8 cellular contexts compared by ENCODE assay signal in the genomic region with DNA sequence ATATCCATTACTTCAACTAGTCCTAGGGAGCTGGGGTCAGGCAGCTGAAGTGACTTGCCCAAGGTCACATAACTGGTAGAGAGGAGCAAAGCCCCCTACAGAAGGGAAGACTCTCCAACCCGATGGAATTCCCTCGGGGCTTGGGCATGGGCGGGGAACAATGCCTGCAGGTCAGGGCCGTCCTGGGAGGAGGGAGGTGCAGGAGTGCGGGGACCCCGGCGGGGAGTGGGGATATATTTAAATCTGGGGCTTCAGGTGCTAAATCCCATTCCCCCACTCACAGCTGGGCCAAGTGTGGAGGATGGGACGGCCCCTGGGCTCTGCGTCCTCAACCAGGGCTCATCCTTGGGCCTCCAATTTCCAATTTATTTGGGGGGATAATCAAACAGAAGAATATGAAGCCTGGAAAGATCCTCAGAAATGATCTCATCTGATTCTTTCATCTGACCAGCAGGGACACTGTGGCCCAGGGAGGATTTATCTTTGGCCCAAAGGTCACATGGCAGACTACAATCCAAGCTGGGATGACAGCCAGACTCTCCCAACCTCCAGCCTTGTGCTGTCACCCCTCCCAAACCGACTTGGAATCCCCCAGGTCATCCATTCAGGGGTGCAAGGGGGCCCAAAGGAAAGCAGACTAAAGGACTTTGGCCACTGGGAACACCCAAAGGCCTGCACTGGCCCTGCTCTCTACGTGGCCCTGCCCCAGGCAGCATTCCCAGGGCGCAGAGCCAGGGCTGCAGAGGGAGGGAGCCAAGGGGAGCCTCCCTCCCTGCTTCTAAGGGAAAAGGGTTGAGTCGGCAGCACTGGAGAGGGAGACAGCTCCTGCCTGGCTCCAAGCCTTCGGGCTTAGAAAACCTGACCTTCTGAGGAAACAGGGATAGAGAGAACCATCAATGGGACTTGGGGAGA. TPM values are rescaled to one million over a fixed set of nuclear protein-coding genes. Genes with fewer than 3 reads are reported as not detected.
DNase-seq lines count a peak whose midpoint lies in the region; ATAC-seq and TF ChIP-seq lines count a peak whose summit lies in the region.

No MANE protein-coding gene starts in this region.

- CTCF ChIA-PET in activated CD8-positive, alpha-beta memory T cell treated with anti-CD3 and anti-CD28 coated beads, Interleukin-2, amount 10 ng/mL, durations not matched to agents 7 days and 5 days (lab: Charles Lee), result interaction anchor here (0.9 to 6.0 kb wide), 19 partner anchors 11 to 323 kb away, joined by 3 to 150 read pairs (median 7); a partner anchor contains a TSS

- H3K4me3 ChIP-seq in testis, result no peak overlapping the region

- H3K27ac ChIP-seq in testis, result peak overlapping the region; percentile 77 to 94

- H3K4me1 Mint-ChIP-seq in activated CD8-positive, alpha-beta memory T cell treated with anti-CD3 and anti-CD28 coated beads, Interleukin-2, amount 10 ng/mL, durations not matched to agents 7 days and 5 days, result peaks cover 48% of the 10 kb centered on the region
- peaks cover 34% of the 10 kb centered on the region for H3K4me1 Mint-ChIP-seq in brain

- H3K27me3 ChIP-seq in testis, result no peaks in the 10 kb centered on the region

- peaks cover 10% of the 10 kb centered on the region for H3K36me3 Mint-ChIP-seq in activated CD8-positive, alpha-beta memory T cell treated with anti-CD3 and anti-CD28 coated beads, Interleukin-2, amount 10 ng/mL, durations not matched to agents 7 days and 5 days
- no peaks in the 10 kb centered on the region for H3K36me3 Mint-ChIP-seq in brain

- H3K36me3 ChIP-seq in testis (ENCODE audit: low read depth, missing control alignments), result no peaks in the 10 kb centered on the region

- no peaks in the 10 kb centered on the region for H3K9me3 Mint-ChIP-seq in activated CD8-positive, alpha-beta memory T cell treated with anti-CD3 and anti-CD28 coated beads, Interleukin-2, amount 10 ng/mL, durations not matched to agents 7 days and 5 days (ENCODE audit: low read depth)
- peaks cover 0 to 13% (median 0%) of the 10 kb centered on the region in 5 experiments for H3K9me3 Mint-ChIP-seq in brain

- no peak for TF ChIP-seq CTCF in brain (conservative IDR thresholded peaks at IDR 0.05)
- peak in 1 of 3 experiments; percentile 17 for TF ChIP-seq CTCF in testis (IDR thresholded peaks at IDR 0.05)

- peaks cover 31% of the 10 kb centered on the region for H3K4me1 ChIP-seq in testis

- peak overlapping the region; percentile 80 for H3K4me3 Mint-ChIP-seq in activated CD8-positive, alpha-beta memory T cell treated with anti-CD3 and anti-CD28 coated beads, Interleukin-2, amount 10 ng/mL, durations not matched to agents 7 days and 5 days
- H3K4me3 Mint-ChIP-seq in brain, result peak overlapping the region; percentile 14 to 89 (median 55)

- WGBS in testis, 2 donors, result 34 to 42% methylated on average over 7 to 14 of the region's 14 CpGs

- TF ChIP-seq POLR2A in testis (IDR thresholded peaks at IDR 0.05), result no peak

- H3K27ac Mint-ChIP-seq in activated CD8-positive, alpha-beta memory T cell treated with anti-CD3 and anti-CD28 coated beads, Interleukin-2, amount 10 ng/mL, durations not matched to agents 7 days and 5 days, result no peak overlapping the region
- peak overlapping the region; percentile 58 to 98 (median 61) for H3K27ac Mint-ChIP-seq in brain

- no peaks in the 10 kb centered on the region for H3K27me3 Mint-ChIP-seq in activated CD8-positive, alpha-beta memory T cell treated with anti-CD3 and anti-CD28 coated beads, Interleukin-2, amount 10 ng/mL, durations not matched to agents 7 days and 5 days
- H3K27me3 Mint-ChIP-seq in brain, result no peaks in the 10 kb centered on the region

- no peaks in the 10 kb centered on the region for H3K9me3 ChIP-seq in testis

- DNase-seq in activated CD8-positive, alpha-beta memory T cell treated with anti-CD3 and anti-CD28 coated beads, Interleukin-2, amount 10 ng/mL, durations not matched to agents 7 days and 5 days, result no peak
- DNase-seq in activated CD8-positive, alpha-beta memory T cell treated with anti-CD3 and anti-CD28 coated beads for 24 hours, result no peak
- DNase-seq in kidney tubule cell (ENCODE audit: low spot score), result peak; percentile 74
- peak; percentile 87 for DNase-seq in testis
- no peak for DNase-seq in SHP77 treated with DMSO at 0.1 percent for 48 hours (lab: John Stamatoyannopoulos, UW)
- no peak for DNase-seq in NCI-H1694 (lab: John Stamatoyannopoulos, UW)

- ATAC-seq in activated CD8-positive, alpha-beta memory T cell treated with anti-CD3 and anti-CD28 coated beads, Interleukin-2, amount 10 ng/mL, durations not matched to agents 7 days and 5 days, result no peak
- ATAC-seq in HG03108 (IDR thresholded peaks at IDR 0.05; ENCODE audit: unreplicated experiment), result no peak

- intact Hi-C loops in testis (cut with DNase I; ENCODE audit: low total_unique reads), result no loop called here

RNA-seq across cellular contexts. Expression of a gene that starts 8.7 kb away (rescaled TPM):
- 1 to 10 TPM; 6.7 to 7.4 TPM for total RNA-seq in activated CD8-positive, alpha-beta memory T cell treated with anti-CD3 and anti-CD28 coated beads, Interleukin-2, amount 10 ng/mL, durations not matched to agents 7 days and 5 days
- polyA plus RNA-seq in brain (ENCODE audit: insufficient read depth, low read depth, low replicate concordance) (4.9 TPM), testis (ENCODE audit: insufficient read depth, low read depth, low replicate concordance) (15.0 TPM)
- 10 to 100 TPM; 12.6 to 14.8 TPM for total RNA-seq in testis

RNA-seq across cellular contexts. Expression of a gene that starts 15.5 kb away (rescaled TPM):
- 1 to 10 TPM; 1.3 to 2.2 TPM for total RNA-seq in activated CD8-positive, alpha-beta memory T cell treated with anti-CD3 and anti-CD28 coated beads, Interleukin-2, amount 10 ng/mL, durations not matched to agents 7 days and 5 days
- 1.6 TPM for polyA plus RNA-seq in brain (ENCODE audit: insufficient read depth, low read depth, low replicate concordance)
- total RNA-seq in testis, result 10 to 100 TPM; 40.1 to 54.4 TPM
- 26.8 TPM for polyA plus RNA-seq in testis (ENCODE audit: insufficient read depth, low read depth, low replicate concordance)

RNA-seq across cellular contexts. Expression of a gene that starts 47.1 kb away (rescaled TPM):
- total RNA-seq in activated CD8-positive, alpha-beta memory T cell treated with anti-CD3 and anti-CD28 coated beads, Interleukin-2, amount 10 ng/mL, durations not matched to agents 7 days and 5 days, result 100 to 1,000 TPM; 376 to 468 TPM
- polyA plus RNA-seq in brain (ENCODE audit: insufficient read depth, low read depth, low replicate concordance), result 1.2 TPM
- 1 to 10 TPM in 1 of 2 donors, under 1 TPM in 1; 0.74 to 1.5 TPM for total RNA-seq in testis
- 2.9 TPM for polyA plus RNA-seq in testis (ENCODE audit: insufficient read depth, low read depth, low replicate concordance)

RNA-seq across cellular contexts. Expression of a gene that starts 47.3 kb away (rescaled TPM):
- 100 to 1,000 TPM; 834 to 907 TPM for total RNA-seq in activated CD8-positive, alpha-beta memory T cell treated with anti-CD3 and anti-CD28 coated beads, Interleukin-2, amount 10 ng/mL, durations not matched to agents 7 days and 5 days
- polyA plus RNA-seq in brain (ENCODE audit: insufficient read depth, low read depth, low replicate concordance) (3.3 TPM), testis (ENCODE audit: insufficient read depth, low read depth, low replicate concordance) (15.5 TPM)
- total RNA-seq in testis, result 10 to 100 TPM in 1 of 2 donors, 1 to 10 TPM in 1; 1.2 to 10.7 TPM

Comparison
In these comparisons a context has a peak if more than half of its experiments do, and no peak if none do; other contexts are left out.
1. DNase-seq: peak in kidney tubule cell (single experiment) and testis (single experiment); none in activated CD8-positive, alpha-beta memory T cell treated with anti-CD3 and anti-CD28 coated beads, Interleukin-2, amount 10 ng/mL, durations not matched to agents 7 days and 5 days (single experiment), activated CD8-positive, alpha-beta memory T cell treated with anti-CD3 and anti-CD28 coated beads for 24 hours (single experiment), SHP77 treated with DMSO at 0.1 percent for 48 hours (single experiment) and NCI-H1694 (single experiment).
2. RNA of a gene that starts 15.5 kb away (total RNA-seq): 40.1 to 54.4 TPM in testis; 1.3 to 2.2 TPM in activated CD8-positive, alpha-beta memory T cell treated with anti-CD3 and anti-CD28 coated beads, Interleukin-2, amount 10 ng/mL, durations not matched to agents 7 days and 5 days; every median in the first group is over 10 times any median in the second.
3. RNA of a gene that starts 47.1 kb away (total RNA-seq): 376 to 468 TPM in activated CD8-positive, alpha-beta memory T cell treated with anti-CD3 and anti-CD28 coated beads, Interleukin-2, amount 10 ng/mL, durations not matched to agents 7 days and 5 days; 0.74 to 1.5 TPM in testis; every median in the first group is over 100 times any median in the second.